Comparison of ENCODE assay signal across 14 cellular contexts in the genomic region with DNA sequence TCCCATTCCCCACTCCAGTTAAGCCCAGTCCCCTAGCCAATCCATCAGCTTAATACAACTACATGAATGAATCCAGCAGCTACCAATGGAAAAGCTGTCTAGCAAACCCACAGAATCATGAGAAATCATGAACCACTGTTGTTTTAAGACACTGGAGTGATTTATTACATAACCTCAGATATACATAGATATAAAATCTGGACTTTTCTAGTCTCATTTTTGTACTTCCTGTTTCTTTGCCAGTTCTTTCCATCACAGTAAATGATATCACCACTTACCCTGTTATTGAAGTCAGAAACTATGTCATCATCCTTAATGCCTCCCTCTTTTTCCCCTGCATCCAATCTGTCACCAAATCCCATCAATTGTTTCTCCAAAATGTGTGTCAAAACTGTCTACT. TPM values are rescaled to one million over a fixed set of nuclear protein-coding genes. Genes with fewer than 3 reads are reported as not detected.
DNase-seq lines count a peak whose midpoint lies in the region; ATAC-seq, FAIRE-seq and TF ChIP-seq lines count a peak whose summit lies in the region.
"Had no signal": no experiment of that assay in that cellular context is flagged by ENCODE, and none has a peak within 500 bp of the region (broad histone marks: within the 10 kb centered on the region; RNA-seq: fewer than 3 reads in every experiment).

No MANE protein-coding gene starts in this region.

- H2AFZ ChIP-seq in SK-N-SH (ENCODE audit: low read depth) (no peak overlapping the region), K562 (ENCODE audit: low read depth, low read length) (no peak overlapping the region), osteoblast (ENCODE audit: low read length) (no peak overlapping the region)

- POLR2A ChIA-PET in SK-N-SH (lab: Yijun Ruan, JAX) = no interaction called here
- POLR2A ChIA-PET in K562 (lab: Yijun Ruan, JAX) = interaction anchor here (0.9 kb wide), 2 partner anchors 15 to 22 kb away, joined by 3 read pairs; no protein-coding TSS in a partner anchor

- H3K9ac ChIP-seq in SK-N-SH (no peak overlapping the region), K562 (ENCODE audit: insufficient read depth in 1 of 2, low read depth in 2 of 2, low read length in 2 of 2) (no peak overlapping the region)

- H3K9me3 ChIP-seq in SK-N-SH (no peaks in the 10 kb centered on the region), K562 (replicated peaks; ENCODE audit: control insufficient read depth, insufficient read depth, low read depth, low read length) (no peaks in the 10 kb centered on the region), osteoblast (ENCODE audit: low read depth, low read length) (no peaks in the 10 kb centered on the region)
- H3K9me3 ChIP-seq: tibial artery had no signal

- BruUV-seq in K562 (replicated peaks; lab: Mats Ljungman, UMichigan) = no TSS peak

- H3K4me1 ChIP-seq in SK-N-SH (ENCODE audit: control insufficient read depth in 1 of 2, insufficient read depth in 2 of 2, low read depth in 1 of 2, low read length in 1 of 2) (peaks cover 11% of the 10 kb centered on the region in 2 experiments; a peak in 3 of 4 replicates), K562 (replicated peaks in 1 of 2; ENCODE audit: control insufficient read depth in 2 of 2, insufficient read depth in 2 of 2, low read length in 2 of 2) (peaks cover 0 to 4% of the 10 kb centered on the region in 2 experiments; a peak in 1 of 5 replicates), osteoblast (ENCODE audit: insufficient read depth, low read length) (peaks cover 30% of the 10 kb centered on the region)

- no peak for TF ChIP-seq EP300 in SK-N-SH (IDR thresholded peaks at IDR 0.05; ENCODE audit: borderline replicate concordance in 1 of 2, low read depth in 1 of 2, low read length in 1 of 2)
- TF ChIP-seq EP300 in K562 (IDR thresholded peaks at IDR 0.05; ENCODE audit: low read length) = no peak

- TF ChIP-seq POLR2A in K562 (conservative IDR thresholded peaks at IDR 0.05) (no peak), erythroblast (IDR thresholded peaks at IDR 0.05; ENCODE audit: low read length) (no peak)

- H3K4me3 ChIP-seq in SK-N-SH (ENCODE audit: low read depth in 2 of 2, low read length in 1 of 2) = no peak overlapping the region
- H3K4me3 ChIP-seq in K562 = no peak overlapping the region
- H3K4me3 ChIP-seq in osteoblast (ENCODE audit: insufficient read depth, low read length) = no peak overlapping the region
- H3K4me3 ChIP-seq: skin epidermis, tibial artery had no signal

- TF ChIP-seq RAD21 in SK-N-SH (IDR thresholded peaks at IDR 0.05; ENCODE audit: low read length) (no peak), K562 (CRISPR knock-in tag; conservative IDR thresholded peaks at IDR 0.05 in 1 of 2, IDR thresholded peaks at IDR 0.05 in 1 of 2) (no peak)

- H4K20me1 ChIP-seq in SK-N-SH (ENCODE audit: insufficient read depth) (peaks cover 5% of the 10 kb centered on the region), K562 (replicated peaks; ENCODE audit: control insufficient read depth, insufficient read depth, low read length) (no peaks in the 10 kb centered on the region), osteoblast (ENCODE audit: insufficient read depth, low read length) (peaks cover 21% of the 10 kb centered on the region)

- in situ Hi-C loops in K562 (cut with MboI) = no loop called here

- peaks cover 84% of the 10 kb centered on the region for H3K79me2 ChIP-seq in SK-N-SH (ENCODE audit: insufficient read depth)
- H3K79me2 ChIP-seq in K562 (ENCODE audit: control insufficient read depth, insufficient read depth, low read length) = peaks cover 53% of the 10 kb centered on the region
- H3K79me2 ChIP-seq in osteoblast (ENCODE audit: insufficient read depth, low read length) = peaks cover 67% of the 10 kb centered on the region

- CTCF ChIA-PET in SK-N-SH (lab: Yijun Ruan, JAX) = interaction anchor here (0.9 to 1.3 kb wide), 2 partner anchors 12 to 13 kb away, joined by 3 to 4 read pairs; no protein-coding TSS in a partner anchor
- CTCF ChIA-PET in K562 (lab: Yijun Ruan, JAX; ENCODE audit: low intra/inter-chr PET ratio) = no interaction called here

- H3F3A ChIP-seq in SK-N-SH (replicated peaks; ENCODE audit: insufficient read depth) = peaks cover 25% of the 10 kb centered on the region

- no peak for TF ChIP-seq CTCF in SK-N-SH (IDR thresholded peaks at IDR 0.05)
- TF ChIP-seq CTCF in K562 (IDR thresholded peaks at IDR 0.05 in 2 of 3, conservative IDR thresholded peaks at IDR 0.05 in 1 of 3; ENCODE audit: insufficient read depth in 2 of 3, low read depth in 1 of 3, low read length in 3 of 3) = no peak
- no peak for TF ChIP-seq CTCF in osteoblast (IDR thresholded peaks at IDR 0.05; ENCODE audit: extremely low read depth, low read depth, low read length)

- intact Hi-C loops in K562 (cut with micrococcal nuclease) = no loop called here

- DNase-seq in SK-N-SH (no peak), NCI-H69 (lab: John Stamatoyannopoulos, UW) (peak; percentile 16), K562 (ENCODE audit: extremely low read depth in 1 of 4, low spot score in 3 of 4) (no peak), osteoblast (ENCODE audit: insufficient read length, low spot score, missing footprints) (no peak), erythroblast (lab: John Stamatoyannopoulos, UW) (no peak)
- no peak for DNase-seq in stimulated activated CD4-positive, alpha-beta T cell treated with anti-CD3 and anti-CD28 coated beads, Interleukin-1b, Interleukin-23, amount 100 ng/mL, for 48 hours
- DNase-seq: 8988T, caudate nucleus, islet precursor cell, tibial artery had no signal

- peaks cover 10 to 36% of the 10 kb centered on the region in 2 experiments for H3K36me3 ChIP-seq in SK-N-SH (replicated peaks in 1 of 2; ENCODE audit: control insufficient read depth in 1 of 2, insufficient read depth in 2 of 2, low read length in 1 of 2)
- peaks cover 13% of the 10 kb centered on the region; the same call in 2 of the 3 replicates for H3K36me3 ChIP-seq in K562 (ENCODE audit: control insufficient read depth, insufficient read depth, low read length)
- no peaks in the 10 kb centered on the region for H3K36me3 ChIP-seq in osteoblast (ENCODE audit: insufficient read depth, low read length)
- H3K36me3 ChIP-seq: tibial artery had no signal

- ATAC-seq in SK-N-SH treated with all-trans-retinoic acid at 6 μM for 48 hours (no peak), K562 (no peak), GM19455 (IDR thresholded peaks at IDR 0.05; ENCODE audit: unreplicated experiment) (no peak)
- ATAC-seq: natural killer cell treated with Interleukin-12 subunit alpha and Interleukin-12 subunit beta and Interleukin-15 and Interleukin-18, amount 100 ng/mL, for 72 hours had no signal

- H3K9me1 ChIP-seq in K562 (ENCODE audit: control insufficient read depth, insufficient read depth, low read length) = no peaks in the 10 kb centered on the region

- H3K4me2 ChIP-seq in SK-N-SH (no peak overlapping the region), K562 (ENCODE audit: insufficient read depth, low read length) (no peak overlapping the region), osteoblast (ENCODE audit: insufficient read depth, low read length) (peak overlapping the region; percentile 7)

- no peaks in the 10 kb centered on the region for H3K9me2 ChIP-seq in SK-N-SH

- H3K27me3 ChIP-seq in SK-N-SH (ENCODE audit: insufficient read depth) (no peaks in the 10 kb centered on the region), K562 (ENCODE audit: control insufficient read depth in 2 of 2, insufficient read depth in 2 of 2, low read length in 2 of 2) (no peaks in the 10 kb centered on the region), osteoblast (ENCODE audit: insufficient read depth, low read length) (no peaks in the 10 kb centered on the region)
- H3K27me3 ChIP-seq: tibial artery had no signal

- no peak for FAIRE-seq in K562 (lab: Jason Lieb, UNC)

- H3K27ac ChIP-seq in SK-N-SH (ENCODE audit: low read depth in 2 of 2, low read length in 1 of 2) (peak overlapping the region; percentile 45; a peak in 3 of 4 replicates), K562 (ENCODE audit: extremely low read depth, low read depth, low read length) (no peak overlapping the region; the same call in 2 of the 3 replicates), osteoblast (ENCODE audit: low read depth, low read length) (peak overlapping the region; percentile 69)
- H3K27ac ChIP-seq: skin epidermis, tibial artery had no signal

TF ChIP-seq in SK-N-SH treated with all-trans-retinoic acid at 6 μM for 48 hours, 23 proteins besides CTCF, POLR2A, EP300 and RAD21 (continues in another document):
- TF ChIP-seq SNAI2 (CRISPR knock-in tag; IDR thresholded peaks at IDR 0.05) = no peak
- TF ChIP-seq TOX (CRISPR knock-in tag; IDR thresholded peaks at IDR 0.05; ENCODE audit: borderline replicate concordance) = no peak
- no peak for TF ChIP-seq ZNF565 (CRISPR knock-in tag; conservative IDR thresholded peaks at IDR 0.05; ENCODE audit: low read depth)
- no peak for TF ChIP-seq OSR1 (CRISPR knock-in tag; IDR thresholded peaks at IDR 0.05)
- no peak for TF ChIP-seq RARB (CRISPR knock-in tag; IDR thresholded peaks at IDR 0.05)

TF ChIP-seq in K562, 482 proteins besides CTCF, POLR2A, EP300 and RAD21 (continues in another document):
- TF ChIP-seq GABPA (tag; conservative IDR thresholded peaks at IDR 0.05; ENCODE audit: low read depth) (peak; percentile 46; the same call in 1 of the 2 replicates), NFYB (IDR thresholded peaks at IDR 0.05; ENCODE audit: extremely low read depth, insufficient read length) (no peak), ATF1 (CRISPR knock-in tag; IDR thresholded peaks at IDR 0.05) (no peak), ATF1 (tag; IDR thresholded peaks at IDR 0.05) (peak; percentile 24; the same call in 1 of the 2 replicates)

RNA-seq across cellular contexts. Expression of a gene that starts 55.7 kb away (rescaled TPM):
- polyA plus RNA-seq in SK-N-SH (2012; rRNA removed) (11.0 and 16.1 TPM in 2 replicates), K562 (2011; rRNA removed) (80.4 and 84.7 TPM in 2 replicates), K562 (2014; fragmentation: Illumina TruSeq; extraction: Trizol) (32.0 and 38.9 TPM in 2 replicates), K562 (2014; fragmentation: Nextera tagmentation; extraction: Ambion mirVana) (10 to 100 TPM; 27.0 to 68.8 TPM), K562 (2014; rRNA removed) (18.6 and 19.1 TPM in 2 replicates)
- 13.5 and 14.0 TPM in 2 replicates for polyA plus RNA-seq in SK-N-SH (2012; cell fraction: cytosol; rRNA removed)
- 21.1 and 29.9 TPM in 2 replicates for polyA plus RNA-seq in SK-N-SH (2012; cell fraction: nucleus; rRNA removed)
- 80.7 and 221 TPM in 2 replicates for total RNA-seq in K562 (2011; cell fraction: chromatin; rRNA removed; ENCODE audit: low replicate concordance)
- total RNA-seq in K562 (2011; cell fraction: nucleolus; rRNA removed) = 23.3 and 38.8 TPM in 2 replicates
- total RNA-seq in K562 (2011; cell fraction: nucleoplasm; rRNA removed) = 104 and 220 TPM in 2 replicates
- total RNA-seq in K562 (2014; rRNA removed) (19.4 and 19.8 TPM in 2 replicates), K562 (2014; rRNA removed; fragmentation: Illumina TruSeq; extraction: Trizol) (61.2 and 71.7 TPM in 2 replicates), K562 (2015; rRNA removed; fragmentation: Illumina TruSeq; extraction: Trizol) (50.6 and 56.0 TPM in 2 replicates), K562 (2021) (50.5 and 56.5 TPM in 2 replicates), osteoblast (49.8 and 52.8 TPM in 2 replicates)
- 21.2 and 44.7 TPM in 2 replicates for polyA plus RNA-seq in K562 (2011; cell fraction: cytosol; rRNA removed)
- polyA plus RNA-seq in K562 (2011; cell fraction: nucleus; rRNA removed) = 65.4 and 98.1 TPM in 2 replicates
- polyA plus RNA-seq in K562 (2012) = 25.1 and 29.8 TPM in 2 replicates
- polyA minus RNA-seq in K562 (2011; rRNA and poly(A)+ RNA removed) = 282 and 370 TPM in 2 replicates
- 55.7 and 56.6 TPM in 2 replicates for polyA minus RNA-seq in K562 (2011; cell fraction: cytosol; rRNA and poly(A)+ RNA removed)
- polyA minus RNA-seq in K562 (2011; cell fraction: nucleus; rRNA and poly(A)+ RNA removed) = 62.1 and 148 TPM in 2 replicates
